ENCODE assay signal across 8 cellular contexts in genomic region chr18:11908182-11909080, GRCh38. TPM values are rescaled to one million over a fixed set of nuclear protein-coding genes. Genes with fewer than 3 reads are reported as not detected.
DNase-seq lines count a peak whose midpoint lies in the region; ATAC-seq and TF ChIP-seq lines count a peak whose summit lies in the region.

A gene with protein sequence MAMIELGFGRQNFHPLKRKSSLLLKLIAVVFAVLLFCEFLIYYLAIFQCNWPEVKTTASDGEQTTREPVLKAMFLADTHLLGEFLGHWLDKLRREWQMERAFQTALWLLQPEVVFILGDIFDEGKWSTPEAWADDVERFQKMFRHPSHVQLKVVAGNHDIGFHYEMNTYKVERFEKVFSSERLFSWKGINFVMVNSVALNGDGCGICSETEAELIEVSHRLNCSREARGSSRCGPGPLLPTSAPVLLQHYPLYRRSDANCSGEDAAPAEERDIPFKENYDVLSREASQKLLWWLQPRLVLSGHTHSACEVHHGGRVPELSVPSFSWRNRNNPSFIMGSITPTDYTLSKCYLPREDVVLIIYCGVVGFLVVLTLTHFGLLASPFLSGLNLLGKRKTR (minus strand): TSS chr18:11908317. CDS start chr18:11897264, 11,053 bp downstream.

- CTCF ChIA-PET in Calu3 (lab: Charles Lee): no interaction called here

- H3K27me3 Mint-ChIP-seq in Calu3 (ENCODE audit: unreplicated experiment): no peaks in the 10 kb centered on the region

- no TSS peak for BruUV-seq in Calu3 (replicated peaks; lab: Mats Ljungman, UMichigan)

- H3K4me3 ChIP-seq in HUES48 (ENCODE audit: low read depth, low read length) (peak within 1 kb of the TSS; percentile 90), epithelial cell of esophagus (ENCODE audit: low read length) (peak within 1 kb of the TSS; percentile 95)

- H3K4me1 ChIP-seq in HUES48 (ENCODE audit: control insufficient read depth, insufficient read depth, low read length): peaks cover 28% of the 10 kb centered on the region

- peak within 1 kb of the TSS; percentile 82 for H3K4me3 Mint-ChIP-seq in Calu3 (ENCODE audit: low read depth, unreplicated experiment)

- H3K36me3 Mint-ChIP-seq in Calu3 (ENCODE audit: insufficient read depth, unreplicated experiment): peaks cover 26% of the 10 kb centered on the region

- no peaks in the 10 kb centered on the region for H3K9me3 ChIP-seq in HUES48 (ENCODE audit: control insufficient read depth, insufficient read depth, low read length)

- H3K27ac Mint-ChIP-seq in Calu3 (ENCODE audit: unreplicated experiment): peak within 1 kb of the TSS; percentile 84

- peak within 1 kb of the TSS; percentile 64 for H3K9ac ChIP-seq in HUES48 (ENCODE audit: low read depth, low read length)

- peak within 1 kb of the TSS; percentile 91 for H3K27ac ChIP-seq in HUES48 (ENCODE audit: low read depth, low read length)

- no peaks in the 10 kb centered on the region for H3K9me3 Mint-ChIP-seq in Calu3 (ENCODE audit: low read depth, unreplicated experiment)

- H3K27me3 ChIP-seq in HUES48 (ENCODE audit: control insufficient read depth, insufficient read depth, low read length): peaks cover 7% of the 10 kb centered on the region

- no peak for TF ChIP-seq CTCF in Calu3 (IDR thresholded peaks at IDR 0.05; ENCODE audit: unreplicated experiment)
- TF ChIP-seq CTCF in epithelial cell of esophagus (IDR thresholded peaks at IDR 0.05; ENCODE audit: insufficient read depth, low read depth, low read length, missing control alignments): no peak

- DNase-seq in Calu3 (peak; percentile 89), OCI-M1 (lab: John Stamatoyannopoulos, UW) (peak; percentile 95), activated T-cell treated with anti-CD3 and anti-CD28 coated beads for 24 hours (ENCODE audit: low read depth) (peak; percentile 85), epithelial cell of esophagus (ENCODE audit: low read depth) (peak; percentile 88), mucosa of gallbladder (ENCODE audit: low spot score) (peak; percentile 88)
- DNase-seq in stimulated activated CD8-positive, alpha-beta memory T cell treated with anti-CD3 and anti-CD28 coated beads, Interleukin-4, amount 100 ng/mL, for 4 hours (ENCODE audit: low read depth in 2 of 2, low spot score in 1 of 2): peak; percentile 57 to 74

- peak; percentile 88 for ATAC-seq in GM21381 (IDR thresholded peaks at IDR 0.05; ENCODE audit: unreplicated experiment)

- no peaks in the 10 kb centered on the region for H3K36me3 ChIP-seq in HUES48 (ENCODE audit: control insufficient read depth, insufficient read depth, low read length)

- intact Hi-C loops in Calu3 (cut with micrococcal nuclease; ENCODE audit: unreplicated experiment): loop anchor here (2.0 kb wide), 1 partner anchor 58 kb away; the partner anchor contains the start of gene CHMP1B

- peaks cover 20% of the 10 kb centered on the region for H3K4me1 Mint-ChIP-seq in Calu3 (ENCODE audit: low read depth, unreplicated experiment)

RNA-seq across cellular contexts. Expression of the gene that starts here (rescaled TPM):
- total RNA-seq in Calu3 (2022) (37.6 and 44.4 TPM in 2 replicates), mucosa of gallbladder (56.7 TPM)

Comparison
In these comparisons a context has a peak if more than half of its experiments do, and no peak if none do; other contexts are left out.
1. Peak in every context shown above with its lines: DNase-seq, ATAC-seq, H3K4me3 ChIP-seq and H3K27ac ChIP-seq.